Comparison of ENCODE assay signal across 18 cellular contexts in genomic region chr11:120011836-120012235, GRCh38.
DNase-seq lines count a peak whose midpoint lies in the region; ATAC-seq and TF ChIP-seq lines count a peak whose summit lies in the region.
"Had no signal": no experiment of that assay in that cellular context is flagged by ENCODE, and none has a peak within 500 bp of the region (broad histone marks: within the 10 kb centered on the region; RNA-seq: fewer than 3 reads in every experiment).

No MANE protein-coding gene starts in this region.

- H3K36me3 Mint-ChIP-seq in brain = no peaks in the 10 kb centered on the region

- no peak for TF ChIP-seq EP300 in ovary (IDR thresholded peaks at IDR 0.05)

- DNase-seq in midbrain (lab: John Stamatoyannopoulos, UW) (peak; percentile 47), superior temporal gyrus (ENCODE audit: extremely low spot score) (peak; percentile 75), SIG-M5 (lab: John Stamatoyannopoulos, UW) (no peak), ovary (no peak), NCI-H774 (lab: John Stamatoyannopoulos, UW) (no peak)
- DNase-seq: GM23248, HCEC 1CT, NCI-H187, NCI-H2107, NCI-H226, NCI-H526 treated with DMSO at 0.1 percent for 48 hours, Peyer's patch had no signal

- H3K4me1 ChIP-seq in ovary (ENCODE audit: insufficient read depth) = no peaks in the 10 kb centered on the region

- no peak overlapping the region for H3K4me3 Mint-ChIP-seq in brain
- H3K4me3 Mint-ChIP-seq: B cell had no signal

- peak; percentile 12 for ATAC-seq in esophagus mucosa

- H3K9me3 Mint-ChIP-seq in brain = no peaks in the 10 kb centered on the region

- TF ChIP-seq CTCF in brain (conservative IDR thresholded peaks at IDR 0.05) (no peak), ovary (IDR thresholded peaks at IDR 0.05) (no peak)

- peak overlapping the region in 4 of 5 experiments; percentile 19 to 84 (median 32) for H3K27ac Mint-ChIP-seq in brain
- H3K27ac Mint-ChIP-seq: B cell had no signal

- no peak overlapping the region for H3K27ac ChIP-seq in ovary
- H3K27ac ChIP-seq: GM23248, HL-60, KMS-11, Peyer's patch had no signal

- peaks cover 76% of the 10 kb centered on the region for H3K4me1 Mint-ChIP-seq in brain
- H3K4me1 Mint-ChIP-seq: B cell had no signal

- peaks cover 25% of the 10 kb centered on the region for H3K27me3 Mint-ChIP-seq in brain

- 56 to 69% (median 59%) methylated on average over 10 of the region's 10 CpGs for WGBS in ovary, 3 donors

- TF ChIP-seq POLR2A in ovary (IDR thresholded peaks at IDR 0.05) = no peak

- no peaks in the 10 kb centered on the region for H3K27me3 ChIP-seq in ovary
- H3K27me3 ChIP-seq: Peyer's patch had no signal

- no peaks in the 10 kb centered on the region for H3K36me3 ChIP-seq in ovary
- H3K36me3 ChIP-seq: Peyer's patch had no signal

- intact Hi-C loops in ovary (cut with DNase I) = no loop called here

- no peak overlapping the region for H3K4me3 ChIP-seq in ovary
- H3K4me3 ChIP-seq: GM23248, Peyer's patch had no signal

- no peaks in the 10 kb centered on the region for H3K9me3 ChIP-seq in ovary
- H3K9me3 ChIP-seq: Caco-2, Peyer's patch had no signal

Comparison
In these comparisons a context has a peak if more than half of its experiments do, and no peak if none do; other contexts are left out.
1. DNase-seq: peak in midbrain (single experiment) and superior temporal gyrus (single experiment); none in SIG-M5 (single experiment), ovary (0 of 5) and NCI-H774 (single experiment).